8 cellular contexts compared by ENCODE assay signal in the genomic region with DNA sequence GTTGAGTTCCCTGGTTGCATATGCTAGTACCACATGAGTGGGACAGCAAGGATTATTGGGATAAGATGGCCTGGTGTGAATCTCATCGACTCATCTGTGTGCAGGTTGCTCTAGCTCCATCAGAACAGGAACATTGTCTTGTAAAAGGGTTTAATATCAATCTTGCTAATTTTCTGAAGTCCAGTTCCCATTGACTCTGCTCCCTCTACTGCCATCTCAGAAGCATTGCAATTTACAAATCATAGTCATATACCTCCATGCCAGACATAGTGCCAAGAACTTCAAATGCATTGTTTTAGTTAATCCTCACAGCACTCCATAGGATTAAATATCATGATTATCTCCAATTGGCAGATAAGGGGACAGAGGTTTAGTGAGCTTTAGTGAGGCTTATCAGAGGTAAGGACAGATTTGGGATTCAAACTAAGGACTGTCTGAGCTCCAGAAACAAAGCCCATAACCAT. TPM values are rescaled to one million over a fixed set of nuclear protein-coding genes. Genes with fewer than 3 reads are reported as not detected.
DNase-seq lines count a peak whose midpoint lies in the region; ATAC-seq and TF ChIP-seq lines count a peak whose summit lies in the region.

No MANE protein-coding gene starts in this region.

- intact Hi-C loops in body of pancreas (cut with DNase I) (no loop called here), right lobe of liver (cut with DNase I) (loop anchor here in 1 of 2 donors (10.0 kb wide), 1 partner anchor 101 kb away; no protein-coding TSS in a partner anchor)

- DNase-seq in GDM1 (lab: John Stamatoyannopoulos, UW) (peak; percentile 6), NCI-H526 treated with DMSO at 0.1 percent for 48 hours (lab: John Stamatoyannopoulos, UW) (peak; percentile 49), body of pancreas (no peak), right lobe of liver (no peak), NCI-H774 (lab: John Stamatoyannopoulos, UW) (no peak), pons (ENCODE audit: low spot score) (no peak)

- TF ChIP-seq CTCF in 22Rv1 (IDR thresholded peaks at IDR 0.05), result peak; percentile 81
- TF ChIP-seq CTCF in body of pancreas (IDR thresholded peaks at IDR 0.05), result peak; percentile 14 to 65 (median 56)
- peak; percentile 53 to 63 (median 59) for TF ChIP-seq CTCF in right lobe of liver (IDR thresholded peaks at IDR 0.05)

- H3K4me3 ChIP-seq in body of pancreas (no peak overlapping the region), right lobe of liver (no peak overlapping the region)

- no peaks in the 10 kb centered on the region for H3K36me3 ChIP-seq in body of pancreas (replicated peaks in 1 of 2; ENCODE audit: insufficient read depth in 1 of 2, low read depth in 2 of 2)
- no peaks in the 10 kb centered on the region for H3K36me3 ChIP-seq in right lobe of liver

- WGBS in body of pancreas, 2 donors, result 16 to 32% methylated on average over 1 of the region's 1 CpG
- WGBS in right lobe of liver (ENCODE audit: insufficient coverage, low coverage, low lambda C conversion rate, missing lambda C conversion rate), result 40% methylated on average over 1 of the region's 1 CpG

- ATAC-seq in HG02798 (IDR thresholded peaks at IDR 0.05; ENCODE audit: poor library complexity, unreplicated experiment) (peak; percentile 44), body of pancreas (no peak), right lobe of liver (peak; percentile 50 to 74 (median 66))

- H3K4me1 ChIP-seq in body of pancreas (peaks cover 9% of the 10 kb centered on the region), right lobe of liver (peaks cover 0 to 7% (median 0%) of the 10 kb centered on the region in 4 donors)

- TF ChIP-seq POLR2A in body of pancreas (IDR thresholded peaks at IDR 0.05) (no peak), right lobe of liver (IDR thresholded peaks at IDR 0.05) (no peak)

- no peaks in the 10 kb centered on the region for H3K9me3 ChIP-seq in body of pancreas
- H3K9me3 ChIP-seq in right lobe of liver, result no peaks in the 10 kb centered on the region

- H3K27me3 ChIP-seq in body of pancreas, result no peaks in the 10 kb centered on the region
- no peaks in the 10 kb centered on the region for H3K27me3 ChIP-seq in right lobe of liver

- H3K27ac ChIP-seq in 22Rv1 (no peak overlapping the region), body of pancreas (no peak overlapping the region), right lobe of liver (no peak overlapping the region)

RNA-seq across cellular contexts. Expression of a gene that starts 4.8 kb away (rescaled TPM):
- total RNA-seq in body of pancreas (1 to 10 TPM in 1 of 2 donors, under 1 TPM in 1; 0.52 to 2.6 TPM), right lobe of liver (1 to 10 TPM in 5 of 6 experiments, under 1 TPM in 1; 0.90 to 6.1 (median 3.2) TPM)

Comparison
In these comparisons a context has a peak if more than half of its experiments do, and no peak if none do; other contexts are left out.
1. DNase-seq: peak in GDM1 (single experiment) and NCI-H526 treated with DMSO at 0.1 percent for 48 hours (single experiment); none in body of pancreas (0 of 4), right lobe of liver (0 of 3), NCI-H774 (single experiment) and pons (single experiment).
2. Peak in every context shown above with its lines, with median percentiles within 50 percentile points of each other: CTCF ChIP-seq.